In genomic region chr7:132469681-132470080, GRCh38 we compare ENCODE assay signal across 34 cellular contexts.
"Had no signal": no experiment of that assay in that cellular context is flagged by ENCODE, and none has a peak within 500 bp of the region (broad histone marks: within the 10 kb centered on the region; RNA-seq: fewer than 3 reads in every experiment).

No MANE protein-coding gene starts in this region.

- H3K4me1 Mint-ChIP-seq: activated B cell treated with CpG ODN at 0.5 μM for 24 hours had no signal

- H3K36me3 Mint-ChIP-seq: activated CD4-positive, alpha-beta memory T cell treated with anti-CD3 and anti-CD28 coated beads for 36 hours; activated CD8-positive, alpha-beta memory T cell treated with anti-CD3 and anti-CD28 coated beads, Interleukin-2, amount 10 ng/mL, durations not matched to agents 7 days and 5 days; T-cell; WTC11 had no signal

- H3K27me3 Mint-ChIP-seq: activated CD8-positive, alpha-beta T cell treated with anti-CD3 and anti-CD28 coated beads for 36 hours had no signal

- H3K4me3 Mint-ChIP-seq: activated B cell treated with CpG ODN at 0.5 μM for 24 hours; activated CD4-positive, alpha-beta memory T cell treated with anti-CD3 and anti-CD28 coated beads for 36 hours; activated CD4-positive, alpha-beta memory T cell treated with anti-CD3 and anti-CD28 coated beads, Interleukin-2, amount 10 ng/mL, durations not matched to agents 7 days and 5 days; activated CD4-positive, alpha-beta T cell treated with anti-CD3 and anti-CD28 coated beads for 36 hours; activated CD4-positive, alpha-beta T cell treated with anti-CD3 and anti-CD28 coated beads, Interleukin-2, amount 10 ng/mL, durations not matched to agents 24 days and 14 days; activated CD4-positive, alpha-beta T cell treated with anti-CD3 and anti-CD28 coated beads, Interleukin-2, amount 10 ng/mL, durations not matched to agents 7 days and 5 days; activated CD8-positive, alpha-beta memory T cell treated with anti-CD3 and anti-CD28 coated beads, Interleukin-2, amount 10 ng/mL, durations not matched to agents 7 days and 5 days; activated CD8-positive, alpha-beta T cell treated with anti-CD3 and anti-CD28 coated beads for 36 hours; activated CD8-positive, alpha-beta T cell treated with anti-CD3 and anti-CD28 coated beads, Interleukin-2, amount 10 ng/mL, durations not matched to agents 7 days and 5 days; T-cell; T-helper 1 cell treated with Interleukin-12 subunit alpha and Interleukin-12 subunit beta and Interleukin-4 antibody, amounts not matched to agents 30 μg/mL and 1 μg/mL, for 36 hours; T-helper 17 cell; T-helper 2 cell treated with Interferon-gamma antibody and Interleukin-4, amounts not matched to agents 5 μg/mL and 100 μg/mL, for 36 hours; WTC11 had no signal

- ATAC-seq: activated CD4-positive, alpha-beta T cell treated with anti-CD3 and anti-CD28 coated beads for 36 hours; activated CD4-positive, CD25-positive, alpha-beta regulatory T cell treated with anti-CD3 and anti-CD28 coated beads, Interleukin-2, amount 50 U/mL, for 24 hours; activated CD8-positive, alpha-beta memory T cell treated with anti-CD3 and anti-CD28 coated beads, Interleukin-2, amount 10 ng/mL, durations not matched to agents 7 days and 5 days; activated CD8-positive, alpha-beta T cell treated with anti-CD3 and anti-CD28 coated beads for 36 hours; activated CD8-positive, alpha-beta T cell treated with anti-CD3 and anti-CD28 coated beads, Interleukin-2, amount 10 ng/mL, durations not matched to agents 7 days and 5 days; T-cell; T-helper 17 cell; WTC11 had no signal

- H3K36me3 ChIP-seq: WERI-Rb-1 had no signal

- H3K9me3 Mint-ChIP-seq: activated B cell treated with CpG ODN at 0.5 μM for 24 hours; activated CD4-positive, alpha-beta memory T cell treated with anti-CD3 and anti-CD28 coated beads for 36 hours; activated CD4-positive, alpha-beta memory T cell treated with anti-CD3 and anti-CD28 coated beads, Interleukin-2, amount 10 ng/mL, durations not matched to agents 7 days and 5 days; activated CD4-positive, alpha-beta T cell treated with anti-CD3 and anti-CD28 coated beads, Interleukin-2, amount 10 ng/mL, durations not matched to agents 24 days and 14 days; activated CD8-positive, alpha-beta T cell treated with anti-CD3 and anti-CD28 coated beads for 36 hours; T-cell; T-helper 1 cell treated with Interleukin-12 subunit alpha and Interleukin-12 subunit beta and Interleukin-4 antibody, amounts not matched to agents 30 μg/mL and 1 μg/mL, for 36 hours; T-helper 2 cell treated with Interferon-gamma antibody and Interleukin-4, amounts not matched to agents 5 μg/mL and 100 μg/mL, for 36 hours; WTC11 had no signal

- FAIRE-seq: TTC549 had no signal

- H3K27ac ChIP-seq: VCaP, WERI-Rb-1 had no signal

- H3K27ac Mint-ChIP-seq: activated B cell treated with CpG ODN at 0.5 μM for 24 hours; activated CD4-positive, alpha-beta memory T cell treated with anti-CD3 and anti-CD28 coated beads for 36 hours; activated CD4-positive, alpha-beta memory T cell treated with anti-CD3 and anti-CD28 coated beads, Interleukin-2, amount 10 ng/mL, durations not matched to agents 7 days and 5 days; activated CD4-positive, alpha-beta T cell treated with anti-CD3 and anti-CD28 coated beads for 36 hours; activated CD4-positive, alpha-beta T cell treated with anti-CD3 and anti-CD28 coated beads, Interleukin-2, amount 10 ng/mL, durations not matched to agents 24 days and 14 days; activated CD4-positive, alpha-beta T cell treated with anti-CD3 and anti-CD28 coated beads, Interleukin-2, amount 10 ng/mL, durations not matched to agents 7 days and 5 days; activated CD8-positive, alpha-beta memory T cell treated with anti-CD3 and anti-CD28 coated beads, Interleukin-2, amount 10 ng/mL, durations not matched to agents 7 days and 5 days; activated CD8-positive, alpha-beta T cell treated with anti-CD3 and anti-CD28 coated beads for 36 hours; activated CD8-positive, alpha-beta T cell treated with anti-CD3 and anti-CD28 coated beads, Interleukin-2, amount 10 ng/mL, durations not matched to agents 7 days and 5 days; T-cell; T-helper 1 cell treated with Interleukin-12 subunit alpha and Interleukin-12 subunit beta and Interleukin-4 antibody, amounts not matched to agents 30 μg/mL and 1 μg/mL, for 36 hours; T-helper 17 cell; T-helper 2 cell treated with Interferon-gamma antibody and Interleukin-4, amounts not matched to agents 5 μg/mL and 100 μg/mL, for 36 hours; WTC11 had no signal

- DNase-seq: activated B cell treated with CpG ODN at 0.5 μM for 24 hours; activated CD4-positive, alpha-beta memory T cell treated with anti-CD3 and anti-CD28 coated beads for 36 hours; activated CD4-positive, alpha-beta memory T cell treated with anti-CD3 and anti-CD28 coated beads, Interleukin-2, amount 10 ng/mL, durations not matched to agents 7 days and 5 days; activated CD4-positive, alpha-beta T cell treated with anti-CD3 and anti-CD28 coated beads for 1 hour; activated CD4-positive, alpha-beta T cell treated with anti-CD3 and anti-CD28 coated beads for 36 hours; activated CD4-positive, alpha-beta T cell treated with anti-CD3 and anti-CD28 coated beads for 4 hours; activated CD4-positive, alpha-beta T cell treated with anti-CD3 and anti-CD28 coated beads for 48 hours; activated CD4-positive, alpha-beta T cell treated with anti-CD3 and anti-CD28 coated beads, Interleukin-2, amount 10 ng/mL, durations not matched to agents 24 days and 14 days; activated CD4-positive, alpha-beta T cell treated with anti-CD3 and anti-CD28 coated beads, Interleukin-2, amount 10 ng/mL, durations not matched to agents 7 days and 5 days; activated CD4-positive, alpha-beta T cell treated with anti-CD3 and anti-CD28 coated beads, Interleukin-2, amount 50 U/mL, for 1 hour; activated CD4-positive, alpha-beta T cell treated with anti-CD3 and anti-CD28 coated beads, Interleukin-2, amount 50 U/mL, for 4 hours; activated CD4-positive, alpha-beta T cell treated with anti-CD3 and anti-CD28 coated beads, Interleukin-2, amount 50 U/mL, for 48 hours; activated CD4-positive, CD25-positive, alpha-beta regulatory T cell; activated CD4-positive, CD25-positive, alpha-beta regulatory T cell treated with anti-CD3 and anti-CD28 coated beads, Interleukin-2, amount 50 U/mL, for 72 hours; activated CD8-positive, alpha-beta memory T cell treated with anti-CD3 and anti-CD28 coated beads for 24 hours; activated CD8-positive, alpha-beta memory T cell treated with anti-CD3 and anti-CD28 coated beads, Interleukin-2, amount 10 ng/mL, durations not matched to agents 7 days and 5 days; activated CD8-positive, alpha-beta memory T cell treated with anti-CD3 and anti-CD28 coated beads, Interleukin-2, amount 50 U/mL, for 4 hours; activated CD8-positive, alpha-beta memory T cell treated with anti-CD3 and anti-CD28 coated beads, Interleukin-2, amount 50 U/mL, for 48 hours; activated CD8-positive, alpha-beta T cell treated with anti-CD3 and anti-CD28 coated beads for 36 hours; activated CD8-positive, alpha-beta T cell treated with anti-CD3 and anti-CD28 coated beads, Interleukin-2, amount 10 ng/mL, durations not matched to agents 7 days and 5 days; SW 1271; T-cell; T-helper 1 cell; T-helper 17 cell; T-helper 2 cell; T-helper 9 cell; T1000; WERI-Rb-1 had no signal
